Comparison of ENCODE assay signal across 8 cellular contexts in the genomic region with DNA sequence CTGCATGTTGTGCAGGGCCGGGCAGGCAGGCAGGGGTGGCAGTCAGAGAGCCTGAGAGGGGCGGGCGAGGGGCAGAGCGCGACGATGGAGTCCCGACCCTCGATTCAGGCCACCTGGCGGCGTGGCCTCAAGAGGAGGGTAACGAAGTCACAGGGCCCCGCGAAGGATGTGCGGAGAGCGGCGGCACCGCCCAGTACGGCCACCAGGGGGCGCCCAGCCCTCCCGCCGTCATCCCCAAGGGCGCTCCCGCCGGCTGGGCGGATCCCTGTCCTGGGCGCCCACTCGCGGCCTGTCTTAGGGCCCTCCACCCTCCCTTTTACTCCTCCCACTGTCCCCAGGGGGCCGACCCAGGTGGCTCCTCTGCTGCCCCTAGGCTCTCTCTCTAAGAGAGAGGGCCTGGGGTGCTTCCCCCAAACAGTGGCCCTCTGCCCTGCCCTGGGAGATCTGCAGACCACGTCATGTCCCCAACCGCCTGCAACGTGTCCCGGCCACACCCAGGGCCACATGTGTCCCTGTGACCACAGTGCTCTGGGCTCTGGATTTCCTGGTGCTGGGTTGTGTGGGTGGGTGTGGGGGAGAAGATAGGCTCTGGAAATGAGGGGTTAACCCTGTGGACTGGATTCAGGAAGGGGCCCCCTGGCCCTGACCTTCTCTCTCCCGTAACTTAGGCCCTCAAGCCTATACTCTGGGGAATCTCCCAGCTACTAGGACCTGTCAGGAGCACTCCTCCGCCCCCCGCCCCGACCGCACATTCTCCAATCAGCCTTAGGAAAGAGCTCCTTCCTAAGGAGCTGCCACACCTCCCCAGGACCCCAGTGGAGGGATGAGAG. TPM values are rescaled to one million over a fixed set of nuclear protein-coding genes. Genes with fewer than 3 reads are reported as not detected.
A peak's percentile ranks its signal among the peaks of the same experiment; 100 is the strongest.
DNase-seq lines count a peak whose midpoint lies in the region; FAIRE-seq and TF ChIP-seq lines count a peak whose summit lies in the region.

No MANE protein-coding gene starts in this region.

- peak overlapping the region; percentile 99 for H3K27ac Mint-ChIP-seq in activated T-helper 2 cell treated with anti-CD3 and anti-CD28 coated beads, Interferon-gamma antibody, Interleukin-2, Interleukin-4, amounts not matched to agents 10 μg/mL and 5 μg/mL and 100 μg/mL, durations not matched to agents 14 hours and 24 hours and 36 hours

- intact Hi-C loops in activated T-helper 2 cell treated with anti-CD3 and anti-CD28 coated beads, Interferon-gamma antibody, Interleukin-2, Interleukin-4, amounts not matched to agents 10 μg/mL and 5 μg/mL and 100 μg/mL, durations not matched to agents 14 hours and 24 hours and 36 hours (cut with micrococcal nuclease): loop anchor here (1.0 kb wide), 3 partner anchors 9 to 71 kb away; no protein-coding TSS in a partner anchor

- no peaks in the 10 kb centered on the region for H3K36me3 Mint-ChIP-seq in activated T-helper 2 cell treated with anti-CD3 and anti-CD28 coated beads, Interferon-gamma antibody, Interleukin-2, Interleukin-4, amounts not matched to agents 10 μg/mL and 5 μg/mL and 100 μg/mL, durations not matched to agents 14 hours and 24 hours and 36 hours (ENCODE audit: low read depth)

- H3K4me1 ChIP-seq in neutrophil (ENCODE audit: control insufficient read depth in 1 of 2, insufficient read depth in 1 of 2, low read depth in 1 of 2, low read length in 1 of 2): peaks cover 62 to 73% of the 10 kb centered on the region in 2 experiments
- H3K4me1 ChIP-seq in subcutaneous abdominal adipose tissue (ENCODE audit: control insufficient read depth in 5 of 5, insufficient read depth in 5 of 5, low read length in 5 of 5): peaks cover 2 to 15% (median 12%) of the 10 kb centered on the region in 5 donors

- peak overlapping the region in 4 of 5 donors; percentile 51 to 72 (median 67) for H3K9ac ChIP-seq in subcutaneous abdominal adipose tissue (ENCODE audit: low read length in 5 of 5)

- H3K27ac ChIP-seq in neutrophil: peak overlapping the region; percentile 100
- no peak overlapping the region for H3K27ac ChIP-seq in subcutaneous abdominal adipose tissue (ENCODE audit: low read depth, low read length)

- no peaks in the 10 kb centered on the region for H3K9me3 ChIP-seq in neutrophil
- H3K9me3 ChIP-seq in subcutaneous abdominal adipose tissue (ENCODE audit: control insufficient read depth in 5 of 5, low read length in 5 of 5): no peaks in the 10 kb centered on the region

- H3K4me1 Mint-ChIP-seq in activated T-helper 2 cell treated with anti-CD3 and anti-CD28 coated beads, Interferon-gamma antibody, Interleukin-2, Interleukin-4, amounts not matched to agents 10 μg/mL and 5 μg/mL and 100 μg/mL, durations not matched to agents 14 hours and 24 hours and 36 hours (ENCODE audit: low read depth): peaks cover 30% of the 10 kb centered on the region

- no peaks in the 10 kb centered on the region for H3K27me3 ChIP-seq in neutrophil
- H3K27me3 ChIP-seq in subcutaneous abdominal adipose tissue (ENCODE audit: control insufficient read depth in 5 of 5, insufficient read depth in 4 of 5, low read length in 5 of 5): no peaks in the 10 kb centered on the region

- TF ChIP-seq CTCF in GM20000 (IDR thresholded peaks at IDR 0.05; ENCODE audit: extremely low read depth, missing control alignments) (peak; percentile 93), neutrophil (IDR thresholded peaks at IDR 0.05) (peak; percentile 97)

- H3K9me3 Mint-ChIP-seq in activated T-helper 2 cell treated with anti-CD3 and anti-CD28 coated beads, Interferon-gamma antibody, Interleukin-2, Interleukin-4, amounts not matched to agents 10 μg/mL and 5 μg/mL and 100 μg/mL, durations not matched to agents 14 hours and 24 hours and 36 hours: no peaks in the 10 kb centered on the region

- H3K4me3 ChIP-seq in neutrophil (ENCODE audit: low read depth in 1 of 2, low read length in 1 of 2) (peak overlapping the region; percentile 70 to 77), subcutaneous abdominal adipose tissue (ENCODE audit: low read depth in 1 of 5, low read length in 5 of 5) (peak overlapping the region in 4 of 5 donors; percentile 56 to 72 (median 61))

- no peak for FAIRE-seq in HTR-8/SVneo (lab: Jason Lieb, UNC)

- H3K4me3 Mint-ChIP-seq in activated T-helper 2 cell treated with anti-CD3 and anti-CD28 coated beads, Interferon-gamma antibody, Interleukin-2, Interleukin-4, amounts not matched to agents 10 μg/mL and 5 μg/mL and 100 μg/mL, durations not matched to agents 14 hours and 24 hours and 36 hours (ENCODE audit: low read depth): peak overlapping the region; percentile 79

- DNase-seq in COLO668 (lab: John Stamatoyannopoulos, UW; ENCODE audit: unreplicated experiment): peak; percentile 81
- peak; percentile 91 for DNase-seq in GM20000 (ENCODE audit: low spot score)
- DNase-seq in HTR-8/SVneo (ENCODE audit: insufficient read length, low spot score): peak; percentile 88
- peak; percentile 77 for DNase-seq in RPMI7951 (ENCODE audit: low read depth)
- DNase-seq in activated T-helper 2 cell treated with anti-CD3 and anti-CD28 coated beads, Interferon-gamma antibody, Interleukin-2, Interleukin-4, amounts not matched to agents 10 μg/mL and 5 μg/mL and 100 μg/mL, durations not matched to agents 14 hours and 24 hours and 36 hours (ENCODE audit: low spot score): peak; percentile 80
- DNase-seq in fibroblast of the conjunctiva (ENCODE audit: low read depth): peak; percentile 46

- H3K27me3 Mint-ChIP-seq in activated T-helper 2 cell treated with anti-CD3 and anti-CD28 coated beads, Interferon-gamma antibody, Interleukin-2, Interleukin-4, amounts not matched to agents 10 μg/mL and 5 μg/mL and 100 μg/mL, durations not matched to agents 14 hours and 24 hours and 36 hours (ENCODE audit: low read depth): no peaks in the 10 kb centered on the region

- peaks cover 70% of the 10 kb centered on the region for H3K36me3 ChIP-seq in neutrophil
- H3K36me3 ChIP-seq in subcutaneous abdominal adipose tissue (ENCODE audit: control insufficient read depth in 5 of 5, insufficient read depth in 5 of 5, low read length in 5 of 5): peaks cover 0 to 6% (median 0%) of the 10 kb centered on the region in 5 donors

RNA-seq across cellular contexts. Expression of gene DPEP2, which starts 5.9 kb away (rescaled TPM):
- total RNA-seq in RPMI7951 (2014; rRNA removed; shearing (Covaris generic)): not detected in 2 replicates
- total RNA-seq in activated T-helper 2 cell treated with anti-CD3 and anti-CD28 coated beads, Interferon-gamma antibody, Interleukin-2, Interleukin-4, amounts not matched to agents 10 μg/mL and 5 μg/mL and 100 μg/mL, durations not matched to agents 14 hours and 24 hours and 36 hours: 3.7 and 4.3 TPM in 2 replicates

RNA-seq across cellular contexts. Expression of gene DPEP3, which starts 13.1 kb away (rescaled TPM):
- total RNA-seq in RPMI7951 (2014; rRNA removed; shearing (Covaris generic)): not detected in 2 replicates
- not detected in 2 replicates for total RNA-seq in activated T-helper 2 cell treated with anti-CD3 and anti-CD28 coated beads, Interferon-gamma antibody, Interleukin-2, Interleukin-4, amounts not matched to agents 10 μg/mL and 5 μg/mL and 100 μg/mL, durations not matched to agents 14 hours and 24 hours and 36 hours

RNA-seq across cellular contexts. Expression of gene DPEP2NB, which starts 22.3 kb away (rescaled TPM):
- not detected in 2 replicates for total RNA-seq in RPMI7951 (2014; rRNA removed; shearing (Covaris generic))
- total RNA-seq in activated T-helper 2 cell treated with anti-CD3 and anti-CD28 coated beads, Interferon-gamma antibody, Interleukin-2, Interleukin-4, amounts not matched to agents 10 μg/mL and 5 μg/mL and 100 μg/mL, durations not matched to agents 14 hours and 24 hours and 36 hours: not detected in 2 replicates

RNA-seq across cellular contexts. Expression of gene SLC12A4, which starts 25.0 kb away (rescaled TPM):
- total RNA-seq in RPMI7951 (2014; rRNA removed; shearing (Covaris generic)): 23.6 and 37.0 TPM in 2 replicates
- 46.2 and 47.1 TPM in 2 replicates for total RNA-seq in activated T-helper 2 cell treated with anti-CD3 and anti-CD28 coated beads, Interferon-gamma antibody, Interleukin-2, Interleukin-4, amounts not matched to agents 10 μg/mL and 5 μg/mL and 100 μg/mL, durations not matched to agents 14 hours and 24 hours and 36 hours

RNA-seq across cellular contexts. Expression of gene DDX28, which starts 29.6 kb away (rescaled TPM):
- 6.6 and 9.3 TPM in 2 replicates for total RNA-seq in RPMI7951 (2014; rRNA removed; shearing (Covaris generic))
- total RNA-seq in activated T-helper 2 cell treated with anti-CD3 and anti-CD28 coated beads, Interferon-gamma antibody, Interleukin-2, Interleukin-4, amounts not matched to agents 10 μg/mL and 5 μg/mL and 100 μg/mL, durations not matched to agents 14 hours and 24 hours and 36 hours: 19.3 TPM in 2 replicates
